ENCODE assay signal across 25 cellular contexts in the genomic region with DNA sequence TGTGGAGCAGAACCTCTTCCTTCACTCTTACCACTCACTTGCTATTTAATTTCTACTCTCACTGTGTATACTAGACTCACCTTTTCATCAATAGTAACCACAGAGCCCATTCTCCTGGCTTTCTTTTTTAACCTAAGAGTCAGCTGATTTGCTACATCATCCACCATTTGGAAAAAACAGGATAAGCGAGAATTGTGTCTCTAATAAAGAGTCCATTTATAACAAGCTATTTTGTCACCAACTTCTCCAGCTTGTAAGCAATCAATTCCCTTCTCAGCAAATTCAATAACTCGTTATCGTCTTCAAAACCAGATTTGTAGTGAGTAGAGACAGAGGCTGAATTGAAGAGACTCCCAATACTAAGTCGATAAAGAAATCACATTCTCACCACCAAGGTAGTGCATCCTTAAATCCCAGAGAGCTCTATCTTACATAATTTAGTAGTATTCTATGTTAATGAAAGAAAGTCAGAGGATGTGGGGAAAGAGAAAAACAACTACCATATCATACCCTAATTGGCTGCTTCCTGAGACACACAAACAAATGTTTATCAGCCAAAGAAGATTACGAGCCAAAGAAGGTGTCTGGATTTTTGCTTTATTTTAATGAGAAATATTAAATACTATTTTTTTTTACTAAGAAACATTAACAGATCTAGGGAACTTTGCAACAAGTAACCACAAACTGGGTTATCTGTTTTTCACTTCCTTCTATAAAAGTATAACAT. TPM values are rescaled to one million over a fixed set of nuclear protein-coding genes. Genes with fewer than 3 reads are reported as not detected.
DNase-seq lines count a peak whose midpoint lies in the region; ATAC-seq, FAIRE-seq and TF ChIP-seq lines count a peak whose summit lies in the region.
"Had no signal": no experiment of that assay in that cellular context is flagged by ENCODE, and none has a peak within 500 bp of the region (broad histone marks: within the 10 kb centered on the region; RNA-seq: fewer than 3 reads in every experiment).

No MANE protein-coding gene starts in this region.

- H3K79me2 ChIP-seq in H1 (ENCODE audit: control insufficient read depth in 1 of 2, insufficient read depth in 2 of 2, low read length in 2 of 2) = no peaks in the 10 kb centered on the region

- H3K36me3 ChIP-seq in H1 (ENCODE audit: control insufficient read depth in 2 of 4, insufficient read depth in 4 of 4, low read length in 3 of 4) = no peaks in the 10 kb centered on the region
- H3K36me3 ChIP-seq in neuronal stem cell (replicated peaks in 1 of 2; ENCODE audit: control insufficient read depth in 2 of 2, insufficient read depth in 2 of 2, low read length in 2 of 2) = no peaks in the 10 kb centered on the region
- H3K36me3 ChIP-seq: tibial artery had no signal

- H3K23ac ChIP-seq in H1 (ENCODE audit: insufficient read length) (no peak overlapping the region), neuronal stem cell (ENCODE audit: low read depth, low read length, poor library complexity) (no peak overlapping the region)

- H4K5ac ChIP-seq in H1 (ENCODE audit: insufficient read length, low read depth, low read length) = no peak overlapping the region

- H4K91ac ChIP-seq in H1 (replicated peaks; ENCODE audit: insufficient read length, low read length) = no peak overlapping the region
- H4K91ac ChIP-seq in neuronal stem cell (ENCODE audit: low read depth, low read length, poor library complexity) = no peak overlapping the region

- intact Hi-C loops in right cardiac atrium (cut with DNase I) = no loop called here
- intact Hi-C loops in Right ventricle myocardium superior (cut with DNase I) = no loop called here

- H3K23me2 ChIP-seq in H1 (ENCODE audit: low read depth, low read length) = no peaks in the 10 kb centered on the region

- H2BK12ac ChIP-seq in H1 (ENCODE audit: low read depth, low read length) (no peak overlapping the region), neuronal stem cell (ENCODE audit: low read length) (no peak overlapping the region)

- peak overlapping the region; percentile 36 for H3K27ac ChIP-seq in right cardiac atrium (ENCODE audit: low read length)
- no peak overlapping the region for H3K27ac ChIP-seq in H1 (ENCODE audit: low read depth, low read length)
- no peak overlapping the region for H3K27ac ChIP-seq in neuronal stem cell (replicated peaks; ENCODE audit: low read length)
- H3K27ac ChIP-seq: A549 had no signal

- H3K79me1 ChIP-seq in H1 (ENCODE audit: low read depth, low read length) (no peaks in the 10 kb centered on the region), neuronal stem cell (ENCODE audit: low read depth, low read length) (no peaks in the 10 kb centered on the region)

- TF ChIP-seq CTCF in H1 (IDR thresholded peaks at IDR 0.05; ENCODE audit: control extremely low read depth in 1 of 3, insufficient read depth in 1 of 3, low read depth in 1 of 3, low read length in 3 of 3) = no peak

- DNase-seq in right cardiac atrium (no peak), Right ventricle myocardium superior (no peak), H1 (ENCODE audit: low read depth in 1 of 2, low spot score in 2 of 2) (no peak), neuronal stem cell (ENCODE audit: low spot score) (no peak), NCI-H526 treated with DMSO at 0.1 percent for 48 hours (lab: John Stamatoyannopoulos, UW) (no peak), NCI-H1436 (lab: John Stamatoyannopoulos, UW) (no peak)
- DNase-seq in stimulated activated CD4-positive, alpha-beta T cell treated with anti-CD3 and anti-CD28 coated beads, Interleukin-2, amount 100 ng/mL, for 24 hours = no peak
- DNase-seq: activated CD4-positive, alpha-beta T cell treated with anti-CD3 and anti-CD28 coated beads, Interleukin-2, amount 50 U/mL, for 4 hours; activated CD8-positive, alpha-beta memory T cell treated with anti-CD3 and anti-CD28 coated beads, Interleukin-2, amount 50 U/mL, for 4 hours; activated naive CD8-positive, alpha-beta T cell treated with anti-CD3 and anti-CD28 coated beads, Interleukin-2, amount 10 ng/mL, durations not matched to agents 7 days and 5 days; effector memory CD8-positive, alpha-beta T cell; GOT3; KG1; NCI-H1694; NCI-H2171; NCI-H524 treated with DMSO at 0.1 percent for 48 hours; nephron progenitor cell; stimulated activated naive B cell treated with anti-CD40 and anti-IgM and Interleukin-4, amounts not matched to agents 10 μg/mL and 1 μg/mL and 100 μg/mL, for 72 hours; T1000; tibial artery had no signal

- H3K27me3 ChIP-seq in right cardiac atrium (ENCODE audit: control insufficient read depth, insufficient read depth) = no peaks in the 10 kb centered on the region
- H3K27me3 ChIP-seq in H1 (replicated peaks in 1 of 4; ENCODE audit: control insufficient read depth in 3 of 4, extremely low read depth in 1 of 4, insufficient read depth in 3 of 4, low read length in 3 of 4) = no peaks in the 10 kb centered on the region
- H3K27me3 ChIP-seq in neuronal stem cell (ENCODE audit: control insufficient read depth in 3 of 3, insufficient read depth in 3 of 3, low read depth in 1 of 3, low read length in 3 of 3) = no peaks in the 10 kb centered on the region
- H3K27me3 ChIP-seq: tibial artery had no signal

- H3K4me3 ChIP-seq in right cardiac atrium (ENCODE audit: low read length) (no peak overlapping the region), H1 (ENCODE audit: extremely low read depth in 1 of 4, insufficient read depth in 2 of 4, low read depth in 3 of 4, low read length in 4 of 4) (no peak overlapping the region), neuronal stem cell (ENCODE audit: low read length in 2 of 2) (no peak overlapping the region)
- H3K4me3 ChIP-seq: A549, skin epidermis, tibial artery had no signal

- no peak overlapping the region for H3K9ac ChIP-seq in H1 (replicated peaks in 1 of 4; ENCODE audit: extremely low read depth in 1 of 4, low read depth in 3 of 4, low read length in 3 of 4)
- H3K9ac ChIP-seq in neuronal stem cell (ENCODE audit: low read depth, low read length, poor library complexity) = no peak overlapping the region

- no peak for FAIRE-seq in H1 (lab: Jason Lieb, UNC)
- FAIRE-seq: A549 had no signal

- H3K14ac ChIP-seq in H1 (ENCODE audit: insufficient read length) (no peak overlapping the region), neuronal stem cell (ENCODE audit: low read length) (no peak overlapping the region)

- no peak overlapping the region for H3K4me2 ChIP-seq in H1 (ENCODE audit: insufficient read depth in 1 of 2, low read depth in 2 of 2, low read length in 2 of 2)
- no peak overlapping the region for H3K4me2 ChIP-seq in neuronal stem cell (ENCODE audit: insufficient read depth, low read length, poor library complexity, severe bottlenecking)
- H3K4me2 ChIP-seq: A549 had no signal

- H3K4me1 ChIP-seq in right cardiac atrium (ENCODE audit: control insufficient read depth, insufficient read depth, low read length) (no peaks in the 10 kb centered on the region), H1 (replicated peaks in 1 of 4; ENCODE audit: control insufficient read depth in 3 of 4, insufficient read depth in 4 of 4, low read length in 3 of 4) (no peaks in the 10 kb centered on the region), neuronal stem cell (ENCODE audit: control insufficient read depth in 2 of 2, insufficient read depth in 1 of 2, low read depth in 1 of 2, low read length in 2 of 2) (peaks cover 0 to 10% of the 10 kb centered on the region in 2 donors)
- H3K4me1 ChIP-seq: A549 had no signal

- POLR2A ChIA-PET in H1 (lab: Charles Lee; ENCODE audit: partially characterized antibody) = no interaction called here

- H4K8ac ChIP-seq in H1 (ENCODE audit: extremely low read depth, insufficient read depth, low read length) (no peak overlapping the region), neuronal stem cell (ENCODE audit: low read depth, low read length) (no peak overlapping the region)

- no peaks in the 10 kb centered on the region for H3K9me3 ChIP-seq in right cardiac atrium (ENCODE audit: control insufficient read depth, low read length)
- H3K9me3 ChIP-seq in H1 (ENCODE audit: insufficient read depth in 2 of 2, low read depth in 1 of 2, low read length in 1 of 2) = no peaks in the 10 kb centered on the region
- H3K9me3 ChIP-seq in neuronal stem cell (replicated peaks in 1 of 2; ENCODE audit: control insufficient read depth in 2 of 2, insufficient read depth in 1 of 2, low read depth in 1 of 2, low read length in 2 of 2) = no peaks in the 10 kb centered on the region
- H3K9me3 ChIP-seq: A549, tibial artery had no signal

- TF ChIP-seq EP300 in H1 (IDR thresholded peaks at IDR 0.05; ENCODE audit: borderline replicate concordance in 1 of 2, low read depth in 2 of 2, low read length in 2 of 2) = no peak

- H2BK120ac ChIP-seq in H1 (replicated peaks; ENCODE audit: low read depth, low read length) (no peak overlapping the region), neuronal stem cell (ENCODE audit: low read depth, low read length) (no peak overlapping the region)

- H2AFZ ChIP-seq in H1 (ENCODE audit: low read length) (0 out of 2 replicates have a peak overlapping the region, but pooled peaks have one; percentile 40), neuronal stem cell (ENCODE audit: low read length) (peak overlapping the region; percentile 80)

- no peak for TF ChIP-seq POLR2A in H1 (IDR thresholded peaks at IDR 0.05; ENCODE audit: control extremely low read depth in 1 of 2, low read depth in 2 of 2, low read length in 2 of 2)

- H3K4ac ChIP-seq in H1 (replicated peaks; ENCODE audit: insufficient read length, low read depth, low read length) = no peak overlapping the region
- no peak overlapping the region for H3K4ac ChIP-seq in neuronal stem cell (ENCODE audit: low read length)

- WGBS in right cardiac atrium = 77% methylated on average over 5 of the region's 5 CpGs
- 75% methylated on average over 5 of the region's 5 CpGs; no CpG with 5 or more reads in 1 of the 2 experiments for WGBS in H1 (ENCODE audit: extremely low coverage in 1 of 2, insufficient coverage in 1 of 2, insufficient read length in 1 of 2, insufficient replicate concordance in 2 of 2, low coverage in 1 of 2, low lambda C conversion rate in 2 of 2, missing lambda C conversion rate in 1 of 2), 2 experiments
- WGBS in neuronal stem cell (ENCODE audit: extremely low coverage in 2 of 2, insufficient read length in 2 of 2, insufficient replicate concordance in 1 of 2), 2 donors = no CpG with 5 or more reads among the region's 5 CpGs

- ATAC-seq in right cardiac atrium = no peak
- ATAC-seq in Right ventricle myocardium superior (ENCODE audit: poor library complexity) = no peak
- no peak for ATAC-seq in HG02610 (IDR thresholded peaks at IDR 0.05; ENCODE audit: unreplicated experiment)
- ATAC-seq: A549; activated T-helper 17 cell treated with anti-CD3 and anti-CD28 coated beads, Interleukin-2, amount 50 U/mL, for 72 hours; effector memory CD8-positive, alpha-beta T cell; WTC11 had no signal

- H2BK5ac ChIP-seq in H1 (ENCODE audit: low read depth, low read length) (no peak overlapping the region), neuronal stem cell (ENCODE audit: low read length) (no peak overlapping the region)

- TF ChIP-seq RAD21 in H1 (IDR thresholded peaks at IDR 0.05 in 1 of 2, conservative IDR thresholded peaks at IDR 0.05 in 1 of 2; ENCODE audit: low read depth in 2 of 2, low read length in 2 of 2) = no peak

- H2AK5ac ChIP-seq in H1 (ENCODE audit: low read depth, low read length) (no peak overlapping the region), neuronal stem cell (ENCODE audit: low read depth, low read length) (no peak overlapping the region)

- H4K20me1 ChIP-seq in H1 (replicated peaks in 1 of 2; ENCODE audit: control insufficient read depth in 1 of 2, insufficient read depth in 2 of 2, low read length in 2 of 2) = no peaks in the 10 kb centered on the region

- H2BK15ac ChIP-seq in H1 (ENCODE audit: low read length) (no peak overlapping the region), neuronal stem cell (ENCODE audit: low read length) (no peak overlapping the region)

- H2BK20ac ChIP-seq in H1 (ENCODE audit: low read length) = no peak overlapping the region

- CTCF ChIA-PET in H1 (lab: Charles Lee; ENCODE audit: partially characterized antibody) = no interaction called here

- H3K56ac ChIP-seq in H1 (replicated peaks; ENCODE audit: insufficient read length, low read depth, low read length) = no peak overlapping the region

- no peak overlapping the region for H3K18ac ChIP-seq in H1 (ENCODE audit: extremely low read depth, low read length)
- no peak overlapping the region for H3K18ac ChIP-seq in neuronal stem cell (ENCODE audit: low read length)

RNA-seq across cellular contexts. Expression of gene SPTBN1, which starts 52.5 kb away (rescaled TPM):
- 100 to 1,000 TPM; 304 to 348 (median 336) TPM for total RNA-seq in right cardiac atrium
- polyA plus RNA-seq in right cardiac atrium = 141 TPM
- 391 TPM for total RNA-seq in Right ventricle myocardium superior
- total RNA-seq in H1 (2021; fragmentation: NEBNext Ultra II Directional; extraction: Animal tissue kit (Norgen Biotek cat#: 25700)) = 174 and 180 TPM in 2 replicates
- polyA plus RNA-seq in H1 (2011; rRNA removed) = 30.7 and 31.8 TPM in 2 replicates
- polyA plus RNA-seq in H1 (2011; cell fraction: cytosol; rRNA removed) = 29.0 TPM
- 199 TPM for polyA plus RNA-seq in H1 (2011; cell fraction: nucleus; rRNA removed)
- 91.4 to 111 TPM (median 106 TPM) in 4 replicates for polyA plus RNA-seq in H1 (2012, experiment 1 of 2)
- polyA plus RNA-seq in H1 (2012, experiment 2 of 2) = 5.4 TPM
- polyA plus RNA-seq in H1 (2013, experiment 1 of 2) = 117 TPM
- polyA plus RNA-seq in H1 (2013, experiment 2 of 2) = 112 TPM
- polyA minus RNA-seq in H1 (2011; rRNA and poly(A)+ RNA removed) = 102 and 138 TPM in 2 replicates
- polyA minus RNA-seq in H1 (2011; cell fraction: cytosol; rRNA and poly(A)+ RNA removed) = 66.8 TPM
- polyA minus RNA-seq in H1 (2011; cell fraction: nucleus; rRNA and poly(A)+ RNA removed) = 173 TPM
- polyA plus RNA-seq in neuronal stem cell (2013, experiment 1 of 2) = 27.6 TPM
- polyA plus RNA-seq in neuronal stem cell (2013, experiment 2 of 2) = 28.3 TPM
